Comparison of ENCODE assay signal across 15 cellular contexts in genomic region chr3:116253511-116253910, GRCh38.
DNase-seq lines count a peak whose midpoint lies in the region; ATAC-seq and TF ChIP-seq lines count a peak whose summit lies in the region.
"Had no signal": no experiment of that assay in that cellular context is flagged by ENCODE, and none has a peak within 500 bp of the region (broad histone marks: within the 10 kb centered on the region; RNA-seq: fewer than 3 reads in every experiment).

No MANE protein-coding gene starts in this region.

- no peak overlapping the region for H2BK120ac ChIP-seq in mesendoderm (ENCODE audit: low read depth, low read length)

- H3K9ac ChIP-seq in mesendoderm (ENCODE audit: low read length) = no peak overlapping the region

- H2BK5ac ChIP-seq in mesendoderm (ENCODE audit: low read length) = no peak overlapping the region

- no peaks in the 10 kb centered on the region for H3K27me3 ChIP-seq in SJSA1 (replicated peaks)
- H3K27me3 ChIP-seq in mesendoderm (ENCODE audit: insufficient read depth, low read length, poor library complexity) = no peaks in the 10 kb centered on the region

- POLR2A ChIA-PET in GM10248 (lab: Yijun Ruan, JAX) = no interaction called here

- no peak for ATAC-seq in stimulated activated naive CD8-positive, alpha-beta T cell treated with anti-CD3 and anti-CD28 coated beads, Interleukin-15, Interleukin-2, amounts not matched to agents 100 U/mL and 50 U/mL, for 24 hours

- TF ChIP-seq CTCF in GM10248 (IDR thresholded peaks at IDR 0.05; ENCODE audit: control extremely low read depth, extremely low read depth, low read depth, missing control alignments) = no peak

- no peak overlapping the region for H3K4ac ChIP-seq in mesendoderm (ENCODE audit: low read depth, low read length)

- no peak overlapping the region for H3K56ac ChIP-seq in mesendoderm (ENCODE audit: low read length)

- peak overlapping the region; percentile 19; the same call in 1 of the 2 replicates for H3K27ac ChIP-seq in SJSA1
- no peak overlapping the region for H3K27ac ChIP-seq in mesendoderm (ENCODE audit: low read depth, low read length)
- H3K27ac ChIP-seq: C4-2B, HL-60 had no signal

- H3K4me2 ChIP-seq in mesendoderm (ENCODE audit: low read length) = no peak overlapping the region

- no peak overlapping the region for H4K8ac ChIP-seq in mesendoderm (ENCODE audit: low read depth, low read length)

- H3K9me3 ChIP-seq in SJSA1 (replicated peaks) = no peaks in the 10 kb centered on the region

- H2BK15ac ChIP-seq in mesendoderm (replicated peaks; ENCODE audit: low read depth) = no peak overlapping the region

- no CpG with 5 or more reads among the region's 4 CpGs for WGBS in mesendoderm (ENCODE audit: extremely low coverage, insufficient coverage, low lambda C conversion rate)

- H3K18ac ChIP-seq in mesendoderm (ENCODE audit: low read length) = peak overlapping the region; percentile 39

- DNase-seq in DMS79 treated with DMSO at 0.1 percent for 48 hours (lab: John Stamatoyannopoulos, UW) (peak; percentile 63), SJSA1 (ENCODE audit: low read depth in 1 of 2, low spot score in 2 of 2) (peak in 1 of 2 experiments; percentile 73), fibroblast of peridontal ligament (ENCODE audit: extremely low read depth) (peak; percentile 29), mesendoderm (no peak), GM10248 (ENCODE audit: extremely low spot score) (no peak), AG20443 (ENCODE audit: low spot score) (no peak)
- no peak for DNase-seq in stimulated activated naive CD8-positive, alpha-beta T cell treated with anti-CD3 and anti-CD28 coated beads, Interleukin-15, Interleukin-2, amounts not matched to agents 100 U/mL and 50 U/mL, for 24 hours
- DNase-seq: DMS153, HCEC 1CT, NCI-H1105 treated with DMSO at 0.1 percent for 48 hours, NCI-H1694 treated with DMSO at 0.1 percent for 48 hours, NCI-H446 treated with DMSO at 0.1 percent for 48 hours, NCI-H774 had no signal

- no peaks in the 10 kb centered on the region for H3K79me1 ChIP-seq in mesendoderm (ENCODE audit: low read length)

- H3K23ac ChIP-seq in mesendoderm (ENCODE audit: low read length) = no peak overlapping the region

- H2AK5ac ChIP-seq in mesendoderm (ENCODE audit: low read length) = no peak overlapping the region

- H4K5ac ChIP-seq in mesendoderm (ENCODE audit: low read length) = no peak overlapping the region

- peaks cover 50% of the 10 kb centered on the region for H3K4me1 ChIP-seq in SJSA1 (replicated peaks)
- no peaks in the 10 kb centered on the region for H3K4me1 ChIP-seq in mesendoderm (ENCODE audit: control insufficient read depth, low read depth, low read length)

- CTCF ChIA-PET in GM10248 (lab: Yijun Ruan, JAX) = no interaction called here

- H3K4me3 ChIP-seq in SJSA1 (no peak overlapping the region), mesendoderm (ENCODE audit: low read length) (no peak overlapping the region)

- H3K79me2 ChIP-seq in mesendoderm (ENCODE audit: control insufficient read depth, insufficient read depth, low read length) = no peaks in the 10 kb centered on the region

- no peaks in the 10 kb centered on the region for H3K36me3 ChIP-seq in SJSA1
- H3K36me3 ChIP-seq in mesendoderm (ENCODE audit: control insufficient read depth, insufficient read depth, low read length) = no peaks in the 10 kb centered on the region

Comparison
In these comparisons a context has a peak if more than half of its experiments do, and no peak if none do; other contexts are left out.
1. DNase-seq: peak in DMS79 treated with DMSO at 0.1 percent for 48 hours (single experiment) and fibroblast of peridontal ligament (single experiment); none in mesendoderm (single experiment), GM10248 (single experiment), AG20443 (single experiment) and stimulated activated naive CD8-positive, alpha-beta T cell treated with anti-CD3 and anti-CD28 coated beads, Interleukin-15, Interleukin-2, amounts not matched to agents 100 U/mL and 50 U/mL, for 24 hours (single experiment).